Comparison of ENCODE assay signal across 19 cellular contexts in genomic region chr5:55429221-55429620, GRCh38.
"Had no signal": no experiment of that assay in that cellular context is flagged by ENCODE, and none has a peak within 500 bp of the region (broad histone marks: within the 10 kb centered on the region; RNA-seq: fewer than 3 reads in every experiment).

No MANE protein-coding gene starts in this region.

- H3K4me3 Mint-ChIP-seq: activated CD4-positive, alpha-beta T cell treated with anti-CD3 and anti-CD28 coated beads, Interleukin-2, amount 10 ng/mL, durations not matched to agents 24 days and 14 days; activated CD8-positive, alpha-beta T cell treated with anti-CD3 and anti-CD28 coated beads, Interleukin-2, amount 10 ng/mL, durations not matched to agents 7 days and 5 days; activated naive CD4-positive, alpha-beta T cell treated with anti-CD3 and anti-CD28 coated beads, Interleukin-2, amount 10 ng/mL, durations not matched to agents 7 days and 5 days; activated T-cell treated with anti-CD3 and anti-CD28 coated beads, Interleukin-2, amount 50 U/mL, for 24 hours; mesothelial cell of epicardium; nephron progenitor cell; T-cell had no signal

- DNase-seq: activated CD4-positive, alpha-beta T cell treated with anti-CD3 and anti-CD28 coated beads, Interleukin-2, amount 10 ng/mL, durations not matched to agents 24 days and 14 days; activated CD8-positive, alpha-beta T cell treated with anti-CD3 and anti-CD28 coated beads, Interleukin-2, amount 10 ng/mL, durations not matched to agents 7 days and 5 days; activated naive CD4-positive, alpha-beta T cell treated with anti-CD3 and anti-CD28 coated beads, Interleukin-2, amount 10 ng/mL, durations not matched to agents 7 days and 5 days; activated T-cell treated with anti-CD3 and anti-CD28 coated beads, Interleukin-2, amount 50 U/mL, for 24 hours; foreskin fibroblast; hippocampal formation; lower lobe of right lung; nephron progenitor cell; stimulated activated CD4-positive, alpha-beta T cell treated with anti-CD3 and anti-CD28 coated beads, Interleukin-2, amount 100 ng/mL, for 24 hours; stimulated activated naive CD8-positive, alpha-beta T cell treated with anti-CD3 and anti-CD28 coated beads, Interleukin-15, Interleukin-2, amounts not matched to agents 100 U/mL and 50 U/mL, for 24 hours; T-cell; upper lobe of right lung had no signal

- H3K27me3 ChIP-seq: adrenal gland, body of pancreas, suprapubic skin, upper lobe of right lung had no signal

- H3K4me1 Mint-ChIP-seq: activated naive CD4-positive, alpha-beta T cell treated with anti-CD3 and anti-CD28 coated beads, Interleukin-2, amount 10 ng/mL, durations not matched to agents 7 days and 5 days; mesothelial cell of epicardium; nephron progenitor cell; T-cell had no signal

- H3K27ac ChIP-seq: adrenal gland, body of pancreas, epithelial cell of prostate, lower lobe of right lung, suprapubic skin, upper lobe of right lung had no signal

- H3K9me3 ChIP-seq: adrenal gland, body of pancreas, lower lobe of right lung, SK-N-SH, suprapubic skin, upper lobe of right lung had no signal

- H3K9ac ChIP-seq: SK-N-SH had no signal

- H3K27me3 Mint-ChIP-seq: activated CD4-positive, alpha-beta T cell treated with anti-CD3 and anti-CD28 coated beads, Interleukin-2, amount 10 ng/mL, durations not matched to agents 24 days and 14 days; activated naive CD4-positive, alpha-beta T cell treated with anti-CD3 and anti-CD28 coated beads, Interleukin-2, amount 10 ng/mL, durations not matched to agents 7 days and 5 days; activated T-cell treated with anti-CD3 and anti-CD28 coated beads, Interleukin-2, amount 50 U/mL, for 24 hours; T-cell had no signal

- H3K27ac Mint-ChIP-seq: activated CD4-positive, alpha-beta T cell treated with anti-CD3 and anti-CD28 coated beads, Interleukin-2, amount 10 ng/mL, durations not matched to agents 24 days and 14 days; activated CD8-positive, alpha-beta T cell treated with anti-CD3 and anti-CD28 coated beads, Interleukin-2, amount 10 ng/mL, durations not matched to agents 7 days and 5 days; activated naive CD4-positive, alpha-beta T cell treated with anti-CD3 and anti-CD28 coated beads, Interleukin-2, amount 10 ng/mL, durations not matched to agents 7 days and 5 days; activated T-cell treated with anti-CD3 and anti-CD28 coated beads, Interleukin-2, amount 50 U/mL, for 24 hours; activated T-helper 2 cell treated with anti-CD3 and anti-CD28 coated beads, Interferon-gamma antibody, Interleukin-2, Interleukin-4, amounts not matched to agents 10 μg/mL and 5 μg/mL and 100 μg/mL, durations not matched to agents 14 hours and 24 hours and 36 hours; mesothelial cell of epicardium; nephron progenitor cell; T-cell had no signal

- H3K4me1 ChIP-seq: upper lobe of right lung had no signal

- H3K4me3 ChIP-seq: adrenal gland, body of pancreas, lower lobe of right lung, suprapubic skin, upper lobe of right lung had no signal
